ENCODE assay signal across 12 cellular contexts in the genomic region with DNA sequence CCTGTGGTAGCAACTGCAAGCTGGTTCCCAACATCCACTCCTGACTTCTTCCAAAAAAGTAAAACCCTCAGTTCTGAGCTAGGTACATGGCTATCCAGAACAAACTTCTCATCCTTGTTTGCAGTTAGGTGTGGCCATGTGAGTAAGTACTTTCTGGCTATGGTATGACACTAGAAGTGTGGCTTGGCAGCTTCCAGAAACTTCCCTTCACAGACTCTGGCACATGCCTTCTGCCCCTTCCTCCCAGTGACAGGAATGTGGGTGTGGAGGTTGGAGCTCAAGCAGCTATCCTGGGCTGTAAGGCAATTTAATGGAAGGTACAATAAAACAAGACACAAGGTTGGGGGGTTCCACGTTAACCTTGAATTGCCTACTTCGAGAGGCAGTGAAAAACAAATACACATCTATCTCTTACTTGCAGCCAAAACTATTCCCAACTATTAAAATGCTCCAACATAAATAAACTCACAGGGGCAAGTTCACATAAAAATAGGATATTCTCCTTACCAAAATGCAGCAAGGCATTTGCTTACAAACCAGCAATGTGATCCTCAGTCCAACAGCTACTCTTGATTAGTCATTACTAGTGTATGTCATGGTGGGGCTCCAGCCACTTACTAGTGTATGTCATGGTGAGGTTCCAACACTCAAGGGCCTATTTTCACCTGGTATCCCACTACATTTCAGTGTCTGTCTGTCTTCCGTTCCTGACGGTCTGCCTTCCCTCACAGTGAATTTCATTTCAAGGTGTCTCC. TPM values are rescaled to one million over a fixed set of nuclear protein-coding genes. Genes with fewer than 3 reads are reported as not detected.
DNase-seq lines count a peak whose midpoint lies in the region; ATAC-seq, FAIRE-seq and TF ChIP-seq lines count a peak whose summit lies in the region.
"Had no signal": no experiment of that assay in that cellular context is flagged by ENCODE, and none has a peak within 500 bp of the region (broad histone marks: within the 10 kb centered on the region; RNA-seq: fewer than 3 reads in every experiment).

No MANE protein-coding gene starts in this region.

- intact Hi-C loops in vagina (cut with DNase I) = no loop called here

- FAIRE-seq in GM18507 (lab: Jason Lieb, UNC) = peak; percentile 35

- no peak for ATAC-seq in T-helper 17 cell
- no peak for ATAC-seq in esophagus mucosa

- no peak for TF ChIP-seq CTCF in vagina (IDR thresholded peaks at IDR 0.05)

- no peak overlapping the region for H3K4me3 ChIP-seq in vagina

- H3K4me3 Mint-ChIP-seq in T-helper 17 cell = no peak overlapping the region

- DNase-seq in GM18507 (ENCODE audit: extremely low spot score, insufficient read length, low read depth) (no peak), T-helper 17 cell (no peak), myocyte (ENCODE audit: low read depth) (peak; percentile 56), vagina (ENCODE audit: extremely low spot score in 2 of 2) (no peak), C1 segment of cervical spinal cord (lab: John Stamatoyannopoulos, UW) (no peak)
- DNase-seq: activated CD4-positive, alpha-beta T cell treated with anti-CD3 and anti-CD28 coated beads for 4 hours; caudate nucleus; DMS79 treated with DMSO at 0.1 percent for 48 hours; head of caudate nucleus; RPMI8226 had no signal

- H3K36me3 ChIP-seq in vagina = peaks cover 0 to 41% of the 10 kb centered on the region in 2 donors

- no peaks in the 10 kb centered on the region for H3K27me3 Mint-ChIP-seq in T-helper 17 cell

- peaks cover 44% of the 10 kb centered on the region for H3K4me1 Mint-ChIP-seq in T-helper 17 cell

- no peaks in the 10 kb centered on the region for H3K27me3 ChIP-seq in vagina

- TF ChIP-seq POLR2A in vagina (IDR thresholded peaks at IDR 0.05) = no peak

- H3K27ac ChIP-seq in vagina = no peak overlapping the region
- H3K27ac ChIP-seq: HL-60 had no signal

- peak overlapping the region; percentile 98 for H3K27ac Mint-ChIP-seq in T-helper 17 cell

- H3K4me1 ChIP-seq in vagina = peaks cover 34% of the 10 kb centered on the region

- peaks cover 18% of the 10 kb centered on the region for H3K36me3 Mint-ChIP-seq in T-helper 17 cell (ENCODE audit: low read depth)

- H3K9me3 ChIP-seq in T-helper 17 cell (ENCODE audit: control insufficient read depth, low read length, poor library complexity, severe bottlenecking) = no peaks in the 10 kb centered on the region
- H3K9me3 ChIP-seq in vagina = no peaks in the 10 kb centered on the region

RNA-seq across cellular contexts. Expression of a gene that starts 3.1 kb away (rescaled TPM):
- total RNA-seq in T-helper 17 cell (10 to 100 TPM; 35.6 to 44.4 TPM), myocyte (16.0 and 19.3 TPM in 2 replicates), vagina (56.5 TPM), esophagus mucosa (22.3 TPM)
- polyA plus RNA-seq in myocyte (2012) = 53.4 TPM

RNA-seq across cellular contexts. Expression of a gene that starts 29.1 kb away (rescaled TPM):
- total RNA-seq in T-helper 17 cell (10 to 100 TPM; 46.4 to 63.1 TPM), myocyte (0.27 and 1.6 TPM in 2 replicates), vagina (16.2 TPM), esophagus mucosa (4.1 TPM)
- 3.8 TPM for polyA plus RNA-seq in myocyte (2012)

RNA-seq across cellular contexts. Expression of a gene that starts 35.8 kb away (rescaled TPM):
- total RNA-seq in T-helper 17 cell = not detected
- total RNA-seq in myocyte = not detected in 2 replicates
- polyA plus RNA-seq in myocyte (2012) = not detected
- not detected for total RNA-seq in vagina
- total RNA-seq in esophagus mucosa = not detected

RNA-seq across cellular contexts. Expression of a gene that starts 50.6 kb away (rescaled TPM):
- total RNA-seq in T-helper 17 cell (under 1 TPM in 1 of 2 donors, not detected in 1; 0.45 TPM), myocyte (0.11 TPM in 1 of 2 replicates, not detected in the other), vagina (3.7 TPM), esophagus mucosa (18.0 TPM)
- polyA plus RNA-seq in myocyte (2012) = 0.08 TPM
